18 cellular contexts compared by ENCODE assay signal in the genomic region with DNA sequence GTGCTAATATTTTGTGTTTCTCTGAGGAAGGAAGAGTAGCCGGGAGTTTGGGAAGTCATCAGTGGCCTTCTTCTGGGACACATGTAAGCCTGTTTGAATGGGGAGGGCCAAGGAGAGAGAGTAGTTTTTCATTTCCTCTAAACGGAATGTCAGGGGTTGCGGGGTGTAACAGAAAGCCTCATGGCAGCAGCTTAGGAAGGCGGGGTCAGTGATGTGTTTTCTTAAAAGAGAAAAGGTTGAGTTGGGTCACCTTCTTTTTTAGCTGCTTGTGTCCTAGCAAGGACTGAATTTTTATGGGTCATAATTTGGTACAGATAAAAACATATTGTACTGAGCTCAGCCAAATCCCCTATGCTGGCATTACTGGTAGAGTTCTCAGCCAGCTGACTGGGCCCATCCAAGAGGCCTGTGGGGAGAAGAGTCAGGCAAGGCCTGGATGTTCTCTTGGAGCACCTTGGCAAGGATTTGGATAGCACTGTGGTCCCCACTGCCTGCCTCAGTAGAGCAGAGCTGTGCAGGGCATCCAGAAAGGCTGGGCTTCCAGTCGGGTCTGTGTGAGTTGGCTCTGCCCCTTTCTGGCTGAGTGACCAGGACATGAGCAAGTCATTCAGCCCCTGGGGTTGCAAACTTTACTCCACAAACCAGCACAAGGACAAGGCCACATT. TPM values are rescaled to one million over a fixed set of nuclear protein-coding genes. Genes with fewer than 3 reads are reported as not detected.
DNase-seq lines count a peak whose midpoint lies in the region; ATAC-seq, FAIRE-seq and TF ChIP-seq lines count a peak whose summit lies in the region.
"Had no signal": no experiment of that assay in that cellular context is flagged by ENCODE, and none has a peak within 500 bp of the region (broad histone marks: within the 10 kb centered on the region; RNA-seq: fewer than 3 reads in every experiment).

No MANE protein-coding gene starts in this region.

- in situ Hi-C loops in GM13977 (cut with MboI; ENCODE audit: low pct_unique_long_range_greater_than_20kb, low sequenced_read_pairs, unreplicated experiment), result no loop called here

- peak; percentile 38 for DNase-seq in RCC 7860 (ENCODE audit: low spot score)
- DNase-seq in fibroblast of peridontal ligament (ENCODE audit: extremely low read depth), result peak; percentile 16
- peak; percentile 32 to 60 for DNase-seq in tibial nerve (ENCODE audit: low spot score in 2 of 2)
- DNase-seq in GM13977 (ENCODE audit: low spot score), result no peak
- no peak for DNase-seq in stimulated activated CD8-positive, alpha-beta memory T cell treated with anti-CD3 and anti-CD28 coated beads, Interleukin-4, amount 100 ng/mL, for 48 hours
- no peak for DNase-seq in DMS79 treated with DMSO at 0.1 percent for 48 hours (lab: John Stamatoyannopoulos, UW)
- DNase-seq: activated CD4-positive, alpha-beta T cell treated with anti-CD3 and anti-CD28 coated beads for 4 hours; activated T-cell treated with anti-CD3 and anti-CD28 coated beads, Interleukin-2, amount 50 U/mL, for 4 hours; CD4-positive, CD25-positive, alpha-beta regulatory T cell; hippocampal formation; NCI-H1105; ovary; PC-3; stimulated activated CD4-positive, alpha-beta T cell treated with anti-CD3 and anti-CD28 coated beads, Interleukin-4, amount 100 ng/mL, for 1 hour; stimulated activated naive CD4-positive, alpha-beta T cell; T-cell had no signal

- TF ChIP-seq EP300 in tibial nerve (IDR thresholded peaks at IDR 0.05), result peak in 1 of 2 donors; percentile 76

- H3K9ac ChIP-seq in muscle layer of colon (ENCODE audit: low read length), result peak overlapping the region; percentile 24

- H3K27ac ChIP-seq in muscle layer of colon (ENCODE audit: low read depth, low read length) (peak overlapping the region; percentile 72), tibial nerve (peak overlapping the region in 3 of 4 donors; percentile 27 to 92 (median 90))
- H3K27ac ChIP-seq: ovary had no signal

- TF ChIP-seq POLR2A in tibial nerve (IDR thresholded peaks at IDR 0.05), result no peak

- no peaks in the 10 kb centered on the region for H3K36me3 ChIP-seq in muscle layer of colon (ENCODE audit: insufficient read depth, low read length)
- no peaks in the 10 kb centered on the region for H3K36me3 ChIP-seq in tibial nerve
- H3K36me3 ChIP-seq: ovary had no signal

- WGBS in tibial nerve, 2 donors, result 46 to 54% methylated on average over 5 of the region's 5 CpGs

- peak; percentile 78 for FAIRE-seq in RCC 7860 (lab: Jason Lieb, UNC)

- H3K4me3 ChIP-seq in muscle layer of colon (ENCODE audit: low read depth in 1 of 2, low read length in 2 of 2), result no peak overlapping the region
- no peak overlapping the region for H3K4me3 ChIP-seq in tibial nerve
- H3K4me3 ChIP-seq: ovary had no signal

- H3K4me1 ChIP-seq in muscle layer of colon (ENCODE audit: insufficient read depth, low read length) (peaks cover 85% of the 10 kb centered on the region), tibial nerve (peaks cover 0 to 58% (median 26%) of the 10 kb centered on the region in 4 donors)

- H3K27me3 ChIP-seq in muscle layer of colon (ENCODE audit: control insufficient read depth in 1 of 2, insufficient read depth in 2 of 2, low read length in 2 of 2), result no peaks in the 10 kb centered on the region
- no peaks in the 10 kb centered on the region for H3K27me3 ChIP-seq in tibial nerve
- H3K27me3 ChIP-seq: ovary had no signal

- no peaks in the 10 kb centered on the region for H3K9me3 ChIP-seq in muscle layer of colon (ENCODE audit: low read length)
- no peaks in the 10 kb centered on the region for H3K9me3 ChIP-seq in tibial nerve
- H3K9me3 ChIP-seq: ovary had no signal

- TF ChIP-seq CTCF in tibial nerve (IDR thresholded peaks at IDR 0.05) (no peak), GM13977 (IDR thresholded peaks at IDR 0.05; ENCODE audit: extremely low read depth, insufficient read depth, missing control alignments) (no peak)

- ATAC-seq in HG03378 (IDR thresholded peaks at IDR 0.05; ENCODE audit: unreplicated experiment), result no peak
- ATAC-seq: activated T-cell treated with anti-CD3 and anti-CD28 coated beads, Interleukin-2, amount 50 U/mL, for 4 hours; PC-3; T-cell had no signal

RNA-seq across cellular contexts. Expression of a gene that starts 29.4 kb away (rescaled TPM):
- 10 to 100 TPM; 19.2 to 34.7 (median 25.8) TPM for total RNA-seq in tibial nerve

Comparison
In these comparisons a context has a peak if more than half of its experiments do, and no peak if none do; other contexts are left out.
1. DNase-seq: peak in RCC 7860 (single experiment), fibroblast of peridontal ligament (single experiment) and tibial nerve (2 of 2); none in GM13977 (single experiment), stimulated activated CD8-positive, alpha-beta memory T cell treated with anti-CD3 and anti-CD28 coated beads, Interleukin-4, amount 100 ng/mL, for 48 hours (single experiment) and DMS79 treated with DMSO at 0.1 percent for 48 hours (single experiment).